Comparison of ENCODE assay signal across 15 cellular contexts in genomic region chr3:136186850-136187249, GRCh38. TPM values are rescaled to one million over a fixed set of nuclear protein-coding genes. Genes with fewer than 3 reads are reported as not detected.
DNase-seq lines count a peak whose midpoint lies in the region; ATAC-seq and TF ChIP-seq lines count a peak whose summit lies in the region.
"Had no signal": no experiment of that assay in that cellular context is flagged by ENCODE, and none has a peak within 500 bp of the region (broad histone marks: within the 10 kb centered on the region; RNA-seq: fewer than 3 reads in every experiment).

No MANE protein-coding gene starts in this region.

- no peaks in the 10 kb centered on the region for H3K27me3 ChIP-seq in mesenchymal stem cell (ENCODE audit: control insufficient read depth in 1 of 2, insufficient read depth in 1 of 2, low read length in 2 of 2)
- H3K27me3 ChIP-seq: suprapubic skin had no signal

- H3K27me3 Mint-ChIP-seq in activated T-cell treated with anti-CD3 and anti-CD28 coated beads, Interleukin-2, amount 50 U/mL, for 24 hours = no peaks in the 10 kb centered on the region
- no peaks in the 10 kb centered on the region for H3K27me3 Mint-ChIP-seq in T-cell

- H3K4me3 Mint-ChIP-seq in activated T-cell treated with anti-CD3 and anti-CD28 coated beads, Interleukin-2, amount 50 U/mL, for 24 hours = peak overlapping the region; percentile 5
- H3K4me3 Mint-ChIP-seq in T-cell = peak overlapping the region; percentile 5 to 88 (median 41)
- peak overlapping the region; percentile 19 for H3K4me3 Mint-ChIP-seq in stimulated activated effector memory CD8-positive, alpha-beta T cell treated with anti-CD3 and anti-CD28 coated beads, Interleukin-12 subunit alpha, Interleukin-12 subunit beta, amount 100 ng/mL, for 72 hours

- H3K9me3 ChIP-seq in mesenchymal stem cell (ENCODE audit: control insufficient read depth, low read length) = no peaks in the 10 kb centered on the region
- H3K9me3 ChIP-seq: suprapubic skin had no signal

- no peaks in the 10 kb centered on the region for H3K9me3 Mint-ChIP-seq in activated T-cell treated with anti-CD3 and anti-CD28 coated beads, Interleukin-2, amount 50 U/mL, for 24 hours
- no peaks in the 10 kb centered on the region for H3K9me3 Mint-ChIP-seq in T-cell
- no peaks in the 10 kb centered on the region for H3K9me3 Mint-ChIP-seq in stimulated activated effector memory CD8-positive, alpha-beta T cell treated with anti-CD3 and anti-CD28 coated beads, Interleukin-12 subunit alpha, Interleukin-12 subunit beta, amount 100 ng/mL, for 72 hours

- peaks cover 27% of the 10 kb centered on the region for H3K36me3 Mint-ChIP-seq in activated T-cell treated with anti-CD3 and anti-CD28 coated beads, Interleukin-2, amount 50 U/mL, for 24 hours (ENCODE audit: low read depth)
- H3K36me3 Mint-ChIP-seq in T-cell = peaks cover 11% of the 10 kb centered on the region
- H3K36me3 Mint-ChIP-seq in stimulated activated effector memory CD8-positive, alpha-beta T cell treated with anti-CD3 and anti-CD28 coated beads, Interleukin-12 subunit alpha, Interleukin-12 subunit beta, amount 100 ng/mL, for 72 hours = peaks cover 19% of the 10 kb centered on the region

- H3K4me3 ChIP-seq in fibroblast of the aortic adventitia (ENCODE audit: low read depth, low read length) = no peak overlapping the region
- no peak overlapping the region for H3K4me3 ChIP-seq in mesenchymal stem cell (ENCODE audit: insufficient read depth in 1 of 2, low read depth in 1 of 2, low read length in 2 of 2)
- H3K4me3 ChIP-seq: suprapubic skin had no signal

- H3K4me1 ChIP-seq in mesenchymal stem cell (ENCODE audit: control insufficient read depth, insufficient read depth, low read depth, low read length) = peaks cover 14% of the 10 kb centered on the region

- POLR2A ChIA-PET in T-cell (lab: Charles Lee) = interaction anchor here in 1 of 2 donors (0.7 kb wide), 1 partner anchor 8 kb away, joined by 4 read pairs; no protein-coding TSS in a partner anchor

- no peak overlapping the region for H2BK120ac ChIP-seq in mesenchymal stem cell (ENCODE audit: low read depth, low read length)

- H3K9ac ChIP-seq in mesenchymal stem cell (ENCODE audit: low read length) = no peak overlapping the region

- H4K91ac ChIP-seq in mesenchymal stem cell (ENCODE audit: low read length) = no peak overlapping the region

- no peak overlapping the region for H4K8ac ChIP-seq in mesenchymal stem cell (ENCODE audit: low read length)

- no peak overlapping the region for H3K4me2 ChIP-seq in mesenchymal stem cell (ENCODE audit: low read length, poor library complexity, severe bottlenecking)

- ATAC-seq in T-cell (replicated peaks in 1 of 4) = no peak
- no peak for ATAC-seq in stimulated activated effector memory CD8-positive, alpha-beta T cell treated with anti-CD3 and anti-CD28 coated beads, Interleukin-12 subunit alpha, Interleukin-12 subunit beta, amount 100 ng/mL, for 72 hours
- ATAC-seq in GM21423 (IDR thresholded peaks at IDR 0.05; ENCODE audit: unreplicated experiment) = no peak

- H2BK12ac ChIP-seq in mesenchymal stem cell (ENCODE audit: low read length in 2 of 2) = no peak overlapping the region

- no peak overlapping the region for H3K18ac ChIP-seq in mesenchymal stem cell (ENCODE audit: low read depth in 1 of 2, low read length in 2 of 2)

- H2AK5ac ChIP-seq in mesenchymal stem cell (ENCODE audit: low read length, severe bottlenecking) = no peak overlapping the region

- H3K36me3 ChIP-seq in mesenchymal stem cell (ENCODE audit: control insufficient read depth in 1 of 2, insufficient read depth in 2 of 2, low read depth in 1 of 2, low read length in 2 of 2) = no peaks in the 10 kb centered on the region
- H3K36me3 ChIP-seq: suprapubic skin had no signal

- H3K14ac ChIP-seq in mesenchymal stem cell (ENCODE audit: low read length in 2 of 2) = no peak overlapping the region

- H2AFZ ChIP-seq in mesenchymal stem cell (ENCODE audit: low read depth, low read length) = no peak overlapping the region

- TF ChIP-seq CTCF in fibroblast of the aortic adventitia (IDR thresholded peaks at IDR 0.05; ENCODE audit: insufficient read depth, low read length) = no peak

- H3K27ac Mint-ChIP-seq in activated T-cell treated with anti-CD3 and anti-CD28 coated beads, Interleukin-2, amount 50 U/mL, for 24 hours = peak overlapping the region; percentile 2
- peak overlapping the region in 1 of 2 donors; percentile 6 for H3K27ac Mint-ChIP-seq in T-cell
- no peak overlapping the region for H3K27ac Mint-ChIP-seq in stimulated activated effector memory CD8-positive, alpha-beta T cell treated with anti-CD3 and anti-CD28 coated beads, Interleukin-12 subunit alpha, Interleukin-12 subunit beta, amount 100 ng/mL, for 72 hours

- CTCF ChIA-PET in T-cell (lab: Charles Lee) = no interaction called here

- no peak overlapping the region for H3K23ac ChIP-seq in mesenchymal stem cell (ENCODE audit: low read length in 2 of 2)

- WGBS in mesenchymal stem cell = 92% methylated on average over 3 of the region's 4 CpGs

- DNase-seq in activated T-cell treated with anti-CD3 and anti-CD28 coated beads, Interleukin-2, amount 50 U/mL, for 24 hours = no peak
- DNase-seq in activated T-cell treated with anti-CD3 and anti-CD28 coated beads for 4 hours (no peak), T-cell (no peak), fibroblast of the aortic adventitia (ENCODE audit: low read depth) (peak; percentile 41), mesenchymal stem cell (no peak), NCI-H526 (lab: John Stamatoyannopoulos, UW) (no peak)
- no peak for DNase-seq in stimulated activated effector memory CD8-positive, alpha-beta T cell treated with anti-CD3 and anti-CD28 coated beads, Interleukin-12 subunit alpha, Interleukin-12 subunit beta, amount 100 ng/mL, for 72 hours (ENCODE audit: low spot score in 2 of 2)
- DNase-seq: GDM1, H7, left ventricle myocardium superior, NCI-H1694, NCI-H524, WERI-Rb-1 had no signal

- H2BK15ac ChIP-seq in mesenchymal stem cell (ENCODE audit: low read depth, poor library complexity, severe bottlenecking) = no peak overlapping the region

- H3K4me1 Mint-ChIP-seq in activated T-cell treated with anti-CD3 and anti-CD28 coated beads, Interleukin-2, amount 50 U/mL, for 24 hours (ENCODE audit: low read depth) = peaks cover 95% of the 10 kb centered on the region
- H3K4me1 Mint-ChIP-seq in T-cell = peaks cover 95 to 100% (median 95%) of the 10 kb centered on the region in 3 donors
- H3K4me1 Mint-ChIP-seq in stimulated activated effector memory CD8-positive, alpha-beta T cell treated with anti-CD3 and anti-CD28 coated beads, Interleukin-12 subunit alpha, Interleukin-12 subunit beta, amount 100 ng/mL, for 72 hours = peaks cover 80% of the 10 kb centered on the region

- no peaks in the 10 kb centered on the region for H3K79me1 ChIP-seq in mesenchymal stem cell (replicated peaks; ENCODE audit: low read length, poor library complexity, severe bottlenecking)

- H3K27ac ChIP-seq in mesenchymal stem cell (ENCODE audit: low read length, poor library complexity, severe bottlenecking) = no peak overlapping the region
- H3K27ac ChIP-seq: suprapubic skin, WERI-Rb-1 had no signal

- H2BK5ac ChIP-seq in mesenchymal stem cell (ENCODE audit: low read depth, low read length, poor library complexity, severe bottlenecking) = no peak overlapping the region

- no peak overlapping the region for H3K4ac ChIP-seq in mesenchymal stem cell (ENCODE audit: low read depth in 1 of 2, low read length in 2 of 2)

RNA-seq across cellular contexts. Expression of gene MSL2, which starts 9.3 kb away (rescaled TPM):
- 100 to 1,000 TPM in 2 of 5 donors, 10 to 100 TPM in 3; 90.5 to 111 (median 98.4) TPM for total RNA-seq in T-cell
- 27.3 and 46.7 TPM in 2 replicates for total RNA-seq in fibroblast of the aortic adventitia (ENCODE audit: low replicate concordance)
- polyA plus RNA-seq in mesenchymal stem cell (2013, experiment 1 of 2) = 10.3 TPM
- polyA plus RNA-seq in mesenchymal stem cell (2013, experiment 2 of 2) = 9.6 TPM
